ENCODE assay signal across 1 cellular context in the genomic region with DNA sequence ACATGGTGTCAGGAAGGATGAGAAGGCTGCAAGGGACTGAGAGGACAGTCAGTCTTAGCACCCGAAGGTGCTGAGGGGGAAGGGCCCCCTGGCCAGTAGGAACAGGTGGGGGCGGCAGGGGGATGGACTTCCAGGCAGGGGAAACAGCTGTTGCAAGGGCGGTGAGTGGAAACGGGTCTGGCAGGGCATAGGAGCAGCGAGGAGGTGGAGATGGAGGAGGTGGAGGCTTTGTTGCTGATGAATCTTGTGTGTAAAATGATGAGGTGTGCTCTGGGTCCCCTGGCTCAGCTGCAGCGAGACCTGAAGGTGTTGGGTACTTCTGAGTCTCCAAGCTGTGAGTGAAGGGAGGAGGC.
TF ChIP-seq lines count a peak whose summit lies in the region.

No MANE protein-coding gene starts in this region.

TF ChIP-seq in SK-N-SH treated with all-trans-retinoic acid at 6 μM for 48 hours, 23 proteins besides CTCF, POLR2A, EP300 and RAD21 (continued from another document):
- TF ChIP-seq TOX (CRISPR knock-in tag; IDR thresholded peaks at IDR 0.05; ENCODE audit: borderline replicate concordance): no peak
- TF ChIP-seq, protein P1, sequence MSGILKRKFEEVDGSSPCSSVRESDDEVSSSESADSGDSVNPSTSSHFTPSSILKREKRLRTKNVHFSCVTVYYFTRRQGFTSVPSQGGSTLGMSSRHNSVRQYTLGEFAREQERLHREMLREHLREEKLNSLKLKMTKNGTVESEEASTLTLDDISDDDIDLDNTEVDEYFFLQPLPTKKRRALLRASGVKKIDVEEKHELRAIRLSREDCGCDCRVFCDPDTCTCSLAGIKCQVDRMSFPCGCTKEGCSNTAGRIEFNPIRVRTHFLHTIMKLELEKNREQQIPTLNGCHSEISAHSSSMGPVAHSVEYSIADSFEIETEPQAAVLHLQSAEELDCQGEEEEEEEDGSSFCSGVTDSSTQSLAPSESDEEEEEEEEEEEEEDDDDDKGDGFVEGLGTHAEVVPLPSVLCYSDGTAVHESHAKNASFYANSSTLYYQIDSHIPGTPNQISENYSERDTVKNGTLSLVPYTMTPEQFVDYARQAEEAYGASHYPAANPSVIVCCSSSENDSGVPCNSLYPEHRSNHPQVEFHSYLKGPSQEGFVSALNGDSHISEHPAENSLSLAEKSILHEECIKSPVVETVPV (CRISPR knock-in tag; IDR thresholded peaks at IDR 0.05): no peak
- TF ChIP-seq OSR1 (CRISPR knock-in tag; IDR thresholded peaks at IDR 0.05): no peak
- TF ChIP-seq CSDC2 (CRISPR knock-in tag; IDR thresholded peaks at IDR 0.05): no peak
- no peak for TF ChIP-seq BACH2 (CRISPR knock-in tag; IDR thresholded peaks at IDR 0.05; ENCODE audit: borderline replicate concordance)
- TF ChIP-seq ZNF565 (CRISPR knock-in tag; conservative IDR thresholded peaks at IDR 0.05; ENCODE audit: low read depth): no peak
- TF ChIP-seq, protein P2, sequence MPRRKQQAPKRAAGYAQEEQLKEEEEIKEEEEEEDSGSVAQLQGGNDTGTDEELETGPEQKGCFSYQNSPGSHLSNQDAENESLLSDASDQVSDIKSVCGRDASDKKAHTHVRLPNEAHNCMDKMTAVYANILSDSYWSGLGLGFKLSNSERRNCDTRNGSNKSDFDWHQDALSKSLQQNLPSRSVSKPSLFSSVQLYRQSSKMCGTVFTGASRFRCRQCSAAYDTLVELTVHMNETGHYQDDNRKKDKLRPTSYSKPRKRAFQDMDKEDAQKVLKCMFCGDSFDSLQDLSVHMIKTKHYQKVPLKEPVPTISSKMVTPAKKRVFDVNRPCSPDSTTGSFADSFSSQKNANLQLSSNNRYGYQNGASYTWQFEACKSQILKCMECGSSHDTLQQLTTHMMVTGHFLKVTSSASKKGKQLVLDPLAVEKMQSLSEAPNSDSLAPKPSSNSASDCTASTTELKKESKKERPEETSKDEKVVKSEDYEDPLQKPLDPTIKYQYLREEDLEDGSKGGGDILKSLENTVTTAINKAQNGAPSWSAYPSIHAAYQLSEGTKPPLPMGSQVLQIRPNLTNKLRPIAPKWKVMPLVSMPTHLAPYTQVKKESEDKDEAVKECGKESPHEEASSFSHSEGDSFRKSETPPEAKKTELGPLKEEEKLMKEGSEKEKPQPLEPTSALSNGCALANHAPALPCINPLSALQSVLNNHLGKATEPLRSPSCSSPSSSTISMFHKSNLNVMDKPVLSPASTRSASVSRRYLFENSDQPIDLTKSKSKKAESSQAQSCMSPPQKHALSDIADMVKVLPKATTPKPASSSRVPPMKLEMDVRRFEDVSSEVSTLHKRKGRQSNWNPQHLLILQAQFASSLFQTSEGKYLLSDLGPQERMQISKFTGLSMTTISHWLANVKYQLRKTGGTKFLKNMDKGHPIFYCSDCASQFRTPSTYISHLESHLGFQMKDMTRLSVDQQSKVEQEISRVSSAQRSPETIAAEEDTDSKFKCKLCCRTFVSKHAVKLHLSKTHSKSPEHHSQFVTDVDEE (CRISPR knock-in tag; IDR thresholded peaks at IDR 0.05): no peak
- TF ChIP-seq, protein P3, sequence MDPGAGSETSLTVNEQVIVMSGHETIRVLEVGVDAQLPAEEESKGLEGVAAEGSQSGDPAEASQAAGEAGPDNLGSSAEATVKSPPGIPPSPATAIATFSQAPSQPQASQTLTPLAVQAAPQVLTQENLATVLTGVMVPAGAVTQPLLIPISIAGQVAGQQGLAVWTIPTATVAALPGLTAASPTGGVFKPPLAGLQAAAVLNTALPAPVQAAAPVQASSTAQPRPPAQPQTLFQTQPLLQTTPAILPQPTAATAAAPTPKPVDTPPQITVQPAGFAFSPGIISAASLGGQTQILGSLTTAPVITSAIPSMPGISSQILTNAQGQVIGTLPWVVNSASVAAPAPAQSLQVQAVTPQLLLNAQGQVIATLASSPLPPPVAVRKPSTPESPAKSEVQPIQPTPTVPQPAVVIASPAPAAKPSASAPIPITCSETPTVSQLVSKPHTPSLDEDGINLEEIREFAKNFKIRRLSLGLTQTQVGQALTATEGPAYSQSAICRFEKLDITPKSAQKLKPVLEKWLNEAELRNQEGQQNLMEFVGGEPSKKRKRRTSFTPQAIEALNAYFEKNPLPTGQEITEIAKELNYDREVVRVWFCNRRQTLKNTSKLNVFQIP (CRISPR knock-in tag; IDR thresholded peaks at IDR 0.05; ENCODE audit: borderline replicate concordance, low read depth): no peak
- no peak for TF ChIP-seq PPARA (CRISPR knock-in tag; IDR thresholded peaks at IDR 0.05; ENCODE audit: borderline replicate concordance)
- TF ChIP-seq ZFP30 (CRISPR knock-in tag; IDR thresholded peaks at IDR 0.05): no peak
- no peak for TF ChIP-seq ZFP3 (CRISPR knock-in tag; IDR thresholded peaks at IDR 0.05)
- no peak for TF ChIP-seq ARNTL (CRISPR knock-in tag; IDR thresholded peaks at IDR 0.05; ENCODE audit: borderline replicate concordance, low read depth)
- no peak for TF ChIP-seq ZC3H10 (CRISPR knock-in tag; IDR thresholded peaks at IDR 0.05)
TF ChIP-seq in SK-N-SH treated with all-trans-retinoic acid at 6 μM for 48 hours: peak in this region for 0.
